ENCODE assay signal across 8 cellular contexts in the genomic region with DNA sequence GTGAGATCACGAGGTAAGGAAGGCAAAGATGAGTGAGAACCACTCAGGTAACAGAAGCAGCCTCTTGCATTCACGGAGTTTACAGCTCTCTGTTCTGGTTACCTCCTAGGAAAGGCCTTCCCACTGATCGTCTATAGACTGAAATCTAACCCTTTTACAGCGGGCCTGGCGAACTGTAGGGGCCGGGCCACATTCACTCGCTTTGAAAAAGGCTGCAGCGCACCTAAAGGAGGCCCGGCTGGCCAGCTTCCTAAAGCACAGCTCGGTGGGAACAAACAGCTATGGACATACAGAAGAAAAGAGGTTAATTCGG. TPM values are rescaled to one million over a fixed set of nuclear protein-coding genes. Genes with fewer than 3 reads are reported as not detected.
DNase-seq lines count a peak whose midpoint lies in the region; ATAC-seq and TF ChIP-seq lines count a peak whose summit lies in the region.

No MANE protein-coding gene starts in this region.

- peaks cover 3 to 53% (median 44%) of the 10 kb centered on the region in 9 donors for H3K4me1 ChIP-seq in heart right ventricle

- no peaks in the 10 kb centered on the region for H3K27me3 ChIP-seq in heart right ventricle

- DNase-seq in heart right ventricle (no peak), Right ventricle myocardium inferior (ENCODE audit: missing footprints) (no peak), UCSD-AML1 (lab: John Stamatoyannopoulos, UW; ENCODE audit: unreplicated experiment) (peak; percentile 36), glomerular visceral epithelial cell (ENCODE audit: extremely low spot score) (peak; percentile 12), putamen (ENCODE audit: low spot score) (peak; percentile 4), MV-4-11 (lab: John Stamatoyannopoulos, UW) (no peak), NCI-H2081 treated with DMSO at 0.1 percent for 48 hours (lab: John Stamatoyannopoulos, UW) (no peak)

- intact Hi-C loops in heart right ventricle (cut with DNase I): no loop called here
- intact Hi-C loops in Right ventricle myocardium inferior (cut with DNase I): loop anchor here (1.0 kb wide), 1 partner anchor 28 kb away; the partner anchor contains the start of gene TAF5

- no peaks in the 10 kb centered on the region for H3K9me3 ChIP-seq in heart right ventricle

- peaks cover 0 to 63% (median 27%) of the 10 kb centered on the region in 9 donors for H3K36me3 ChIP-seq in heart right ventricle

- peak in 4 of 8 donors; percentile 3 to 41 (median 40) for ATAC-seq in heart right ventricle
- ATAC-seq in Right ventricle myocardium inferior: no peak
- ATAC-seq in GM21717 (IDR thresholded peaks at IDR 0.05; ENCODE audit: unreplicated experiment): no peak

- peak overlapping the region; percentile 77 to 96 (median 92) for H3K27ac ChIP-seq in heart right ventricle

- TF ChIP-seq CTCF in heart right ventricle (IDR thresholded peaks at IDR 0.05): no peak

- peak overlapping the region; percentile 80 to 98 (median 86) for H3K4me3 ChIP-seq in heart right ventricle

- WGBS in heart right ventricle, 2 donors: 1 to 3% methylated on average over 11 of the region's 11 CpGs

RNA-seq across cellular contexts. Expression of gene ATP5MK, which starts 0.6 kb away (rescaled TPM):
- total RNA-seq in heart right ventricle (1,000 to 10,000 TPM in 9 of 10 donors, 100 to 1,000 TPM in 1; 936 to 1,374 (median 1,266) TPM), Right ventricle myocardium inferior (1,179 TPM)
- 1,000 to 10,000 TPM; 1,385 to 3,857 TPM for polyA plus RNA-seq in heart right ventricle

RNA-seq across cellular contexts. Expression of gene PDCD11, which starts 0.7 kb away (rescaled TPM):
- total RNA-seq in heart right ventricle (10 to 100 TPM in 8 of 10 donors, 1 to 10 TPM in 2; 9.4 to 16.9 (median 12.7) TPM), Right ventricle myocardium inferior (12.1 TPM)
- 10 to 100 TPM; 10.9 to 15.1 TPM for polyA plus RNA-seq in heart right ventricle

RNA-seq across cellular contexts. Expression of gene TAF5, which starts 27.9 kb away (rescaled TPM):
- total RNA-seq in heart right ventricle (1 to 10 TPM; 1.5 to 3.8 (median 2.1) TPM), Right ventricle myocardium inferior (3.1 TPM)
- polyA plus RNA-seq in heart right ventricle: 1 to 10 TPM; 1.5 to 2.2 TPM

RNA-seq across cellular contexts. Expression of gene PCGF6, which starts 44.8 kb away (rescaled TPM):
- 1 to 10 TPM; 5.5 to 8.0 (median 6.5) TPM for total RNA-seq in heart right ventricle
- polyA plus RNA-seq in heart right ventricle: 1 to 10 TPM; 6.1 to 7.4 TPM
- total RNA-seq in Right ventricle myocardium inferior: 6.2 TPM

RNA-seq across cellular contexts. Expression of gene CALHM2, which starts 56.5 kb away (rescaled TPM):
- total RNA-seq in heart right ventricle (10 to 100 TPM in 6 of 10 donors, 1 to 10 TPM in 4; 5.2 to 17.7 (median 10.9) TPM), Right ventricle myocardium inferior (15.2 TPM)
- polyA plus RNA-seq in heart right ventricle: 10 to 100 TPM; 12.1 to 23.5 TPM

Comparison
In these comparisons a context has a peak if more than half of its experiments do, and no peak if none do; other contexts are left out.
1. DNase-seq: peak in UCSD-AML1 (single experiment), glomerular visceral epithelial cell (single experiment) and putamen (single experiment); none in heart right ventricle (0 of 2), Right ventricle myocardium inferior (single experiment), MV-4-11 (single experiment) and NCI-H2081 treated with DMSO at 0.1 percent for 48 hours (single experiment).